1 cellular context compared by ENCODE assay signal in the genomic region with DNA sequence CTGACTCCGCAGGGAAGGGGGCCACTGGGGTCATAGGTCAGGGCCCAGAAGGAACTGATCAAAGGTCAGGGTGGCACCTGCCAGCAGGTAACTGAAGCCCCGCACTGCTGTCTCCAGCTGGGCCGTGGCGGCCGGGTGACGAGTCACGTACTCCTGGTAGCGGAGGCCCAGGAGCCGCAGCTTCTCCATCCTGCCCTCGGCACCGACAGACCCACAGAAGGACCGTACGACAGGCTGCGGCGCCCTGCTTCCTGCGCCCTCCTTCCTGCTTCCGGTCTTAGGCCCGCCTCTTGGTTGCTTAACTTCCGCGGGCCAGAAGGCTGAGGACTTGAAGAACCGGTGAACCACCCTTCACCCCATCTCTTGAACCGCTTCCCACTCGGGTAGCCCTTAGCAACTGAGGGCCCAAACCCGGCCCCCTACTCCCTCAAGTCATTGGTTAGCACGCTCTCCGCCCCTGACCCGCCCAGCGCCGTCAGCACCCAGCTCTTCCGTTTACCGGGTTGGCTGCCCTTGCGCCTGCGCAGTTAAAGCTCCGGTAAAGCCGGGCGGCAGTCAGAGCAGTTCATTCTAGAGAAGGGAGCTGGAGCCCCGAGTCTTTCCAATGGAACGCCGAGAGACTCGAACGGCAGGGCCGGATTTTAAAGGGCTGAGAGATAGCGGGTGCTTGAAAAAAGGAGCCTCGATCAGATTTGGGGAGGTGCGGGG.
A peak's percentile ranks its signal among the peaks of the same experiment; 100 is the strongest.
TF ChIP-seq lines count a peak whose summit lies in the region.

A gene (minus strand): TSS at position 255 of the 708 bp plus-strand sequence. CDS start 66 bp downstream, at position 189.

TF ChIP-seq in HCT116, 20 proteins besides CTCF, POLR2A, EP300 and RAD21 (continued from another document):
- TF ChIP-seq, protein P1, sequence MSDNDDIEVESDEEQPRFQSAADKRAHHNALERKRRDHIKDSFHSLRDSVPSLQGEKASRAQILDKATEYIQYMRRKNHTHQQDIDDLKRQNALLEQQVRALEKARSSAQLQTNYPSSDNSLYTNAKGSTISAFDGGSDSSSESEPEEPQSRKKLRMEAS (IDR thresholded peaks at IDR 0.05): peak; percentile 26; the same call in 1 of the 2 replicates
